1 cellular context compared by ENCODE assay signal in the genomic region with DNA sequence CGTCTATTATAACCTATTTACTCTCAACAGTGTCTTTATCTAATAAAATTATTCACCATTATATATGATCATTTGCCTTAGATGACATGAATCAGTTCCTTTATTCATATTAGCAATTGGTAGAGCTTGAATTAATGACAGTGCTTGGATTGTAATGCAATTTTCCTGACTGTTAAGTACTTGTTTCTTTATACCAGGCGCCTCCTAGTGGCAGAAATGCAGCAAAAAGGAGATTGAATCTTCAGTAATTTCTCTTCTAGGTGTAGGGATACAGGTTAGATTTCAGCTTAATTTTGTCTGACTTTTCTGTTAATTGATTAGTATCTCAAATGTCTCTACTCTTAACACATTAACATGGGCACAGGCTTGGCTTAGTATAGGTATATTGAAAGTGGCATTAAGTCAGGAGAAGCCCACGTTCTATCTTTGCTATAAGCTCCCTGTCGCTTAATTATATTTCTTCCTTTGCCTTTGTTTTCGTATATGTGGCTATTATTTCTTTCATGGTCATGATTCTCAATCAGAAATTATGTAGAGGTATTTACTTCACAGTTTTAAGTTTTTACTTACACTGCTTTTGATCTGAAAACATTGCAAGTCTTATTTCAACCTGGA.
TF ChIP-seq lines count a peak whose summit lies in the region.

No MANE protein-coding gene starts in this region.

TF ChIP-seq in HEK293T, 16 proteins besides CTCF, POLR2A, EP300 and RAD21 (continued from another document):
- TF ChIP-seq, protein P1, sequence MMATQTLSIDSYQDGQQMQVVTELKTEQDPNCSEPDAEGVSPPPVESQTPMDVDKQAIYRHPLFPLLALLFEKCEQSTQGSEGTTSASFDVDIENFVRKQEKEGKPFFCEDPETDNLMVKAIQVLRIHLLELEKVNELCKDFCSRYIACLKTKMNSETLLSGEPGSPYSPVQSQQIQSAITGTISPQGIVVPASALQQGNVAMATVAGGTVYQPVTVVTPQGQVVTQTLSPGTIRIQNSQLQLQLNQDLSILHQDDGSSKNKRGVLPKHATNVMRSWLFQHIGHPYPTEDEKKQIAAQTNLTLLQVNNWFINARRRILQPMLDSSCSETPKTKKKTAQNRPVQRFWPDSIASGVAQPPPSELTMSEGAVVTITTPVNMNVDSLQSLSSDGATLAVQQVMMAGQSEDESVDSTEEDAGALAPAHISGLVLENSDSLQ (IDR thresholded peaks at IDR 0.05), result no peak
- TF ChIP-seq CTBP1 (IDR thresholded peaks at IDR 0.05; ENCODE audit: borderline replicate concordance), result no peak
TF ChIP-seq in HEK293T: peak in this region for 0.
